In the genomic region with DNA sequence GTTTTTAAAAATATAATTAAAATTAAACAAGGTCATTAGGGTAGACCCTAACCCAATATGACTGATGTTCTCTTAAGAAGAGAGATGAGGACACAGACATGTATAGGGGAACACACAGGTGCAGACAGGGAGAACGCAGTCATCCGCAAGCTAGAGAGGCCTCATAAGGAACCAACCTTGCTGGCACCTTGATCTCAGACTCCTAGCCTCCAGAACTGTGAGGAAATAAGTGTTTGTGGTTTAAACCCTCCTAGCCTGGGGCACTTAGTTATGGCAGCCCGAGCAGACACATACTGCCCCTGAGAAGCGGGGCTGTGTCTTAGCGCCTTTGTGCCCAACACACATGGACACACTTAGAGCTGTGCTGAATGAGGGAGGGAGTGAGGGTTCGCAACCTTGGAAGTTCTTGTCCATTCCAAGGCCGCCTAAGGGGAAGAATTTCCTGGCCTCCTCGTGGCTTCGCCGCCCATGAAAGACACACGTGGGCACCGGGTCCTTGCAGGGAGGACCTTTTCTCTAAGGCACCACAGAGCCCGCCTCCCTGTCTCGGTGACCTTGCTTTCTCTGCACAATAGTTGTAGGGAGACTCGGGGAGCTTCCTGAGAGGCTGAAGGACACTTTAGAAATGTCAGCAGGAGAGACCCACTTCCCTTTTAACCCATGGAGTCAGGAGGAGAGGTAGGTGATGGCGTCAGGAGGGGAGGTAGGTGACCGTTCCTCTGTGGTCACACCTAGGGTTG, we compare ENCODE assay signal across 18 cellular contexts.
"Had no signal": no experiment of that assay in that cellular context is flagged by ENCODE, and none has a peak within 500 bp of the region (broad histone marks: within the 10 kb centered on the region; RNA-seq: fewer than 3 reads in every experiment).

No MANE protein-coding gene starts in this region.

- H3K27ac ChIP-seq: cardiac muscle cell, prostate gland, right lobe of liver had no signal

- H3K27ac Mint-ChIP-seq: activated B cell treated with CpG ODN at 0.5 μM for 24 hours; activated CD4-positive, alpha-beta T cell treated with anti-CD3 and anti-CD28 coated beads, Interleukin-2, amount 10 ng/mL, durations not matched to agents 7 days and 5 days; activated naive CD4-positive, alpha-beta T cell treated with anti-CD3 and anti-CD28 coated beads, Interleukin-2, amount 50 U/mL, for 72 hours; nephron progenitor cell; stimulated activated naive CD8-positive, alpha-beta T cell treated with anti-CD3 and anti-CD28 coated beads, Interleukin-15, amount 100 ng/mL, for 72 hours had no signal

- H3K27me3 ChIP-seq: cardiac muscle cell, right lobe of liver had no signal

- H3K4me1 ChIP-seq: prostate gland, right lobe of liver had no signal

- H3K9me3 ChIP-seq: prostate gland, right lobe of liver had no signal

- ATAC-seq: SK-N-SH treated with all-trans-retinoic acid at 6 μM for 48 hours; stimulated activated naive CD8-positive, alpha-beta T cell treated with anti-CD3 and anti-CD28 coated beads, Interleukin-15, amount 100 ng/mL, for 72 hours had no signal

- H3K4me1 Mint-ChIP-seq: activated B cell treated with CpG ODN at 0.5 μM for 24 hours had no signal

- H3K36me3 Mint-ChIP-seq: activated naive CD4-positive, alpha-beta T cell treated with anti-CD3 and anti-CD28 coated beads, Interleukin-2, amount 50 U/mL, for 72 hours had no signal

- H3K4me3 ChIP-seq: cardiac muscle cell, prostate gland, right lobe of liver, smooth muscle cell had no signal

- DNase-seq: activated B cell treated with CpG ODN at 0.5 μM for 24 hours; activated CD4-positive, alpha-beta T cell treated with anti-CD3 and anti-CD28 coated beads, Interleukin-2, amount 10 ng/mL, durations not matched to agents 7 days and 5 days; activated effector memory CD4-positive, alpha-beta T cell treated with anti-CD3 and anti-CD28 coated beads, Interleukin-2, amount 50 U/mL, for 16 hours; activated T-cell treated with anti-CD3 and anti-CD28 coated beads, Interleukin-2, amount 50 U/mL, for 4 hours; effector CD4-positive, alpha-beta T cell; foreskin fibroblast; hippocampal formation; kidney glomerular epithelial cell; mesendoderm; nephron progenitor cell; right lobe of liver; stimulated activated CD4-positive, alpha-beta T cell treated with anti-CD3 and anti-CD28 coated beads, Interleukin-4, amount 100 ng/mL, for 4 hours; stimulated activated naive CD8-positive, alpha-beta T cell treated with anti-CD3 and anti-CD28 coated beads, Interleukin-15, amount 100 ng/mL, for 72 hours had no signal

- H3K4me3 Mint-ChIP-seq: activated B cell treated with CpG ODN at 0.5 μM for 24 hours; activated CD4-positive, alpha-beta T cell treated with anti-CD3 and anti-CD28 coated beads, Interleukin-2, amount 10 ng/mL, durations not matched to agents 7 days and 5 days; activated T-cell treated with anti-CD3 and anti-CD28 coated beads, Interleukin-2, amount 50 U/mL, for 4 hours; nephron progenitor cell; stimulated activated naive CD8-positive, alpha-beta T cell treated with anti-CD3 and anti-CD28 coated beads, Interleukin-15, amount 100 ng/mL, for 72 hours had no signal

- H3K27me3 Mint-ChIP-seq: stimulated activated naive CD8-positive, alpha-beta T cell treated with anti-CD3 and anti-CD28 coated beads, Interleukin-15, amount 100 ng/mL, for 72 hours had no signal

- H3K36me3 ChIP-seq: cardiac muscle cell, prostate gland, right lobe of liver had no signal
